Comparison of ENCODE assay signal across 15 cellular contexts in the genomic region with DNA sequence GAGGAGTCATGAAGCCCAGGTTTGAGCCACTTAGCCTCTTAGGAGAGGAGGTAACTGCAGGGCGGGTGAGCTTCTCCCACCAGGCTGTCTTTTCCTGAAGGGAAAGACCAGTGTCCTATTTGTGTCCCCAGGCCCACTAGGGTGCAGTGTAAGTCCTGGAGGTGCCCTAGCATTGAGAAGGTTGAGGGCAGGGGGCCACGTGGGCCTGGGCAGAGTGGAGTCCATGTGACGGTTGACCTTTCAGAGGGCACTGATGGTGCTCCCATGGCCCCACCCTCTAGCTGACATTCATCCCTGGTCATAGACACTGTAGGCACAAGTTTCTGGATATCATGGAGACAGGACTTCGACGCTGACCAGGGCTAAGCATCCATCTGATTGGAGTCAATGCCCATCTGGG.
"Had no signal": no experiment of that assay in that cellular context is flagged by ENCODE, and none has a peak within 500 bp of the region (broad histone marks: within the 10 kb centered on the region; RNA-seq: fewer than 3 reads in every experiment).

No MANE protein-coding gene starts in this region.

- H3K27ac ChIP-seq: foreskin keratinocyte, neutrophil, upper lobe of right lung had no signal

- H3K27me3 ChIP-seq: neutrophil, upper lobe of right lung had no signal

- H3K9me3 ChIP-seq: neutrophil, upper lobe of right lung had no signal

- FAIRE-seq: bronchial epithelial cell, colon, endothelial cell of umbilical vein had no signal

- ATAC-seq: foreskin keratinocyte; left colon; stimulated activated naive CD8-positive, alpha-beta T cell treated with anti-CD3 and anti-CD28 coated beads, Interleukin-15, Interleukin-2, amounts not matched to agents 100 U/mL and 50 U/mL, for 24 hours; upper lobe of right lung had no signal

- H3K36me3 Mint-ChIP-seq: activated CD4-positive, alpha-beta memory T cell treated with anti-CD3 and anti-CD28 coated beads for 36 hours had no signal

- H3K36me3 ChIP-seq: neutrophil, upper lobe of right lung had no signal

- H3K27ac Mint-ChIP-seq: activated CD4-positive, alpha-beta memory T cell treated with anti-CD3 and anti-CD28 coated beads for 36 hours had no signal

- H3K4me3 ChIP-seq: lung, upper lobe of right lung had no signal

- H3K4me3 Mint-ChIP-seq: activated CD4-positive, alpha-beta memory T cell treated with anti-CD3 and anti-CD28 coated beads for 36 hours had no signal

- H3K4me1 ChIP-seq: foreskin keratinocyte had no signal

- H3K9me3 Mint-ChIP-seq: activated CD4-positive, alpha-beta memory T cell treated with anti-CD3 and anti-CD28 coated beads for 36 hours had no signal

- DNase-seq: activated CD4-positive, alpha-beta memory T cell treated with anti-CD3 and anti-CD28 coated beads for 36 hours; activated CD4-positive, alpha-beta T cell treated with anti-CD3 and anti-CD28 coated beads for 1 hour; activated CD8-positive, alpha-beta memory T cell treated with anti-CD3 and anti-CD28 coated beads, Interleukin-2, amount 50 U/mL, for 4 hours; foreskin keratinocyte; left colon; midbrain; stimulated activated CD4-positive, alpha-beta T cell treated with anti-CD3 and anti-CD28 coated beads, Interleukin-4, amount 100 ng/mL, for 1 hour; stimulated activated CD8-positive, alpha-beta memory T cell treated with anti-CD3 and anti-CD28 coated beads, Interleukin-4, amount 100 ng/mL, for 48 hours; stimulated activated naive CD8-positive, alpha-beta T cell treated with anti-CD3 and anti-CD28 coated beads, Interleukin-15, Interleukin-2, amounts not matched to agents 100 U/mL and 50 U/mL, for 24 hours; upper lobe of right lung had no signal
